In the genomic region with DNA sequence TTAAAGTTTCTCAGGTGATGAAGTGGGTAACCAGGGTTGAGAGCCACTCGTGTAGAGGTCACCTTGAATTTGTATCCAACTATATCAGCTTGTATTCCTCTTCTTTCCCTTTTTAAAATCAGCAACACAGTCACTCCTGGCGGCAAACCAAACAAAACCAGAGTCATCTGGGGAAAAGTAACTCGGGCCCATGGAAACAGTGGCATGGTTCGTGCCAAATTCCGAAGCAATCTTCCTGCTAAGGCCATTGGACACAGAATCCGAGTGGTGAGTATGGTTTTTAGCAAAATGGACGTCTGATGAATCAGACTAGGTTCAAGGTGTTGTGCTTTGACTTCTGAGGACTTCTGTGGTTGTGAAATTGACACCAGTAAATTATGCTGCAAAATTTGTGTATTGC, we compare ENCODE assay signal across 1 cellular context.
TF ChIP-seq lines count a peak whose summit lies in the region.

No MANE protein-coding gene starts in this region.

TF ChIP-seq in HCT116, 20 proteins besides CTCF, POLR2A, EP300 and RAD21 (continued from another document):
- TF ChIP-seq, protein P1, sequence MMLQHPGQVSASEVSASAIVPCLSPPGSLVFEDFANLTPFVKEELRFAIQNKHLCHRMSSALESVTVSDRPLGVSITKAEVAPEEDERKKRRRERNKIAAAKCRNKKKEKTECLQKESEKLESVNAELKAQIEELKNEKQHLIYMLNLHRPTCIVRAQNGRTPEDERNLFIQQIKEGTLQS (IDR thresholded peaks at IDR 0.05), result no peak
- no peak for TF ChIP-seq JUND (IDR thresholded peaks at IDR 0.05)
- TF ChIP-seq SRF (IDR thresholded peaks at IDR 0.05; ENCODE audit: low read depth), result no peak
- TF ChIP-seq, protein P2, sequence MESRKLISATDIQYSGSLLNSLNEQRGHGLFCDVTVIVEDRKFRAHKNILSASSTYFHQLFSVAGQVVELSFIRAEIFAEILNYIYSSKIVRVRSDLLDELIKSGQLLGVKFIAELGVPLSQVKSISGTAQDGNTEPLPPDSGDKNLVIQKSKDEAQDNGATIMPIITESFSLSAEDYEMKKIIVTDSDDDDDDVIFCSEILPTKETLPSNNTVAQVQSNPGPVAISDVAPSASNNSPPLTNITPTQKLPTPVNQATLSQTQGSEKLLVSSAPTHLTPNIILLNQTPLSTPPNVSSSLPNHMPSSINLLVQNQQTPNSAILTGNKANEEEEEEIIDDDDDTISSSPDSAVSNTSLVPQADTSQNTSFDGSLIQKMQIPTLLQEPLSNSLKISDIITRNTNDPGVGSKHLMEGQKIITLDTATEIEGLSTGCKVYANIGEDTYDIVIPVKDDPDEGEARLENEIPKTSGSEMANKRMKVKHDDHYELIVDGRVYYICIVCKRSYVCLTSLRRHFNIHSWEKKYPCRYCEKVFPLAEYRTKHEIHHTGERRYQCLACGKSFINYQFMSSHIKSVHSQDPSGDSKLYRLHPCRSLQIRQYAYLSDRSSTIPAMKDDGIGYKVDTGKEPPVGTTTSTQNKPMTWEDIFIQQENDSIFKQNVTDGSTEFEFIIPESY (IDR thresholded peaks at IDR 0.05; ENCODE audit: extremely low read depth, insufficient replicate concordance, low read length), result no peak
- TF ChIP-seq POLR2AphosphoS5 (IDR thresholded peaks at IDR 0.05; ENCODE audit: low read depth, low read length), result no peak
- TF ChIP-seq YY1 (IDR thresholded peaks at IDR 0.05; ENCODE audit: extremely low read depth, insufficient replicate concordance, low read depth, low read length), result no peak
- TF ChIP-seq EZH2 (IDR thresholded peaks at IDR 0.05), result no peak
- TF ChIP-seq ZFX (IDR thresholded peaks at IDR 0.05), result no peak
- TF ChIP-seq ZNF274 (IDR thresholded peaks at IDR 0.05; ENCODE audit: low read depth, low read length), result no peak
- no peak for TF ChIP-seq CBX3 (IDR thresholded peaks at IDR 0.05; ENCODE audit: low read depth)
